2 cellular contexts compared by ENCODE assay signal in the genomic region with DNA sequence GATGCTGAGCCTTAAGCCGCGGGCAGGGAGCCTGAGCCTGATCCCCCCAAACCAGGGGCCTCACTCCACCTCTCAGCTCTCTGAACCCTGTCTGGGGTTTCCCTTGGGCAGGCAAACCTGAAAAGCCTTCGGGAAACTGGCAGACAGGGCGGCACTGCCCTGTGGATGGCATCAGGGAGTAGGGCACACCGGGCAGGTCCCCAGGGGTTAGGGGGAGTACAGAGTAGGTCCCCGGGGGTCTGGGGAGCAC.
TF ChIP-seq lines count a peak whose summit lies in the region.

No MANE protein-coding gene starts in this region.

TF ChIP-seq in liver, 16 proteins besides CTCF, POLR2A, EP300 and RAD21:
- TF ChIP-seq, protein P1, sequence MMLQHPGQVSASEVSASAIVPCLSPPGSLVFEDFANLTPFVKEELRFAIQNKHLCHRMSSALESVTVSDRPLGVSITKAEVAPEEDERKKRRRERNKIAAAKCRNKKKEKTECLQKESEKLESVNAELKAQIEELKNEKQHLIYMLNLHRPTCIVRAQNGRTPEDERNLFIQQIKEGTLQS (IDR thresholded peaks at IDR 0.05), result no peak
- no peak for TF ChIP-seq SP1 (IDR thresholded peaks at IDR 0.05)
- TF ChIP-seq JUND (IDR thresholded peaks at IDR 0.05), result no peak
- TF ChIP-seq, protein P2, sequence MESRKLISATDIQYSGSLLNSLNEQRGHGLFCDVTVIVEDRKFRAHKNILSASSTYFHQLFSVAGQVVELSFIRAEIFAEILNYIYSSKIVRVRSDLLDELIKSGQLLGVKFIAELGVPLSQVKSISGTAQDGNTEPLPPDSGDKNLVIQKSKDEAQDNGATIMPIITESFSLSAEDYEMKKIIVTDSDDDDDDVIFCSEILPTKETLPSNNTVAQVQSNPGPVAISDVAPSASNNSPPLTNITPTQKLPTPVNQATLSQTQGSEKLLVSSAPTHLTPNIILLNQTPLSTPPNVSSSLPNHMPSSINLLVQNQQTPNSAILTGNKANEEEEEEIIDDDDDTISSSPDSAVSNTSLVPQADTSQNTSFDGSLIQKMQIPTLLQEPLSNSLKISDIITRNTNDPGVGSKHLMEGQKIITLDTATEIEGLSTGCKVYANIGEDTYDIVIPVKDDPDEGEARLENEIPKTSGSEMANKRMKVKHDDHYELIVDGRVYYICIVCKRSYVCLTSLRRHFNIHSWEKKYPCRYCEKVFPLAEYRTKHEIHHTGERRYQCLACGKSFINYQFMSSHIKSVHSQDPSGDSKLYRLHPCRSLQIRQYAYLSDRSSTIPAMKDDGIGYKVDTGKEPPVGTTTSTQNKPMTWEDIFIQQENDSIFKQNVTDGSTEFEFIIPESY (IDR thresholded peaks at IDR 0.05), result no peak
- TF ChIP-seq, protein P3, sequence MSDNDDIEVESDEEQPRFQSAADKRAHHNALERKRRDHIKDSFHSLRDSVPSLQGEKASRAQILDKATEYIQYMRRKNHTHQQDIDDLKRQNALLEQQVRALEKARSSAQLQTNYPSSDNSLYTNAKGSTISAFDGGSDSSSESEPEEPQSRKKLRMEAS (IDR thresholded peaks at IDR 0.05), result no peak
- TF ChIP-seq FOXA2 (IDR thresholded peaks at IDR 0.05), result no peak
- no peak for TF ChIP-seq GABPA (IDR thresholded peaks at IDR 0.05 in 1 of 2, conservative IDR thresholded peaks at IDR 0.05 in 1 of 2)
- no peak for TF ChIP-seq EGR1 (IDR thresholded peaks at IDR 0.05; ENCODE audit: low read depth in 2 of 2)
- TF ChIP-seq TAF1 (conservative IDR thresholded peaks at IDR 0.05), result no peak
- TF ChIP-seq, protein P4, sequence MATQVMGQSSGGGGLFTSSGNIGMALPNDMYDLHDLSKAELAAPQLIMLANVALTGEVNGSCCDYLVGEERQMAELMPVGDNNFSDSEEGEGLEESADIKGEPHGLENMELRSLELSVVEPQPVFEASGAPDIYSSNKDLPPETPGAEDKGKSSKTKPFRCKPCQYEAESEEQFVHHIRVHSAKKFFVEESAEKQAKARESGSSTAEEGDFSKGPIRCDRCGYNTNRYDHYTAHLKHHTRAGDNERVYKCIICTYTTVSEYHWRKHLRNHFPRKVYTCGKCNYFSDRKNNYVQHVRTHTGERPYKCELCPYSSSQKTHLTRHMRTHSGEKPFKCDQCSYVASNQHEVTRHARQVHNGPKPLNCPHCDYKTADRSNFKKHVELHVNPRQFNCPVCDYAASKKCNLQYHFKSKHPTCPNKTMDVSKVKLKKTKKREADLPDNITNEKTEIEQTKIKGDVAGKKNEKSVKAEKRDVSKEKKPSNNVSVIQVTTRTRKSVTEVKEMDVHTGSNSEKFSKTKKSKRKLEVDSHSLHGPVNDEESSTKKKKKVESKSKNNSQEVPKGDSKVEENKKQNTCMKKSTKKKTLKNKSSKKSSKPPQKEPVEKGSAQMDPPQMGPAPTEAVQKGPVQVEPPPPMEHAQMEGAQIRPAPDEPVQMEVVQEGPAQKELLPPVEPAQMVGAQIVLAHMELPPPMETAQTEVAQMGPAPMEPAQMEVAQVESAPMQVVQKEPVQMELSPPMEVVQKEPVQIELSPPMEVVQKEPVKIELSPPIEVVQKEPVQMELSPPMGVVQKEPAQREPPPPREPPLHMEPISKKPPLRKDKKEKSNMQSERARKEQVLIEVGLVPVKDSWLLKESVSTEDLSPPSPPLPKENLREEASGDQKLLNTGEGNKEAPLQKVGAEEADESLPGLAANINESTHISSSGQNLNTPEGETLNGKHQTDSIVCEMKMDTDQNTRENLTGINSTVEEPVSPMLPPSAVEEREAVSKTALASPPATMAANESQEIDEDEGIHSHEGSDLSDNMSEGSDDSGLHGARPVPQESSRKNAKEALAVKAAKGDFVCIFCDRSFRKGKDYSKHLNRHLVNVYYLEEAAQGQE (IDR thresholded peaks at IDR 0.05), result no peak
- no peak for TF ChIP-seq HNF4G (IDR thresholded peaks at IDR 0.05)
- no peak for TF ChIP-seq RXRA (IDR thresholded peaks at IDR 0.05)
- TF ChIP-seq FOXA1 (IDR thresholded peaks at IDR 0.05), result no peak
- no peak for TF ChIP-seq HNF4A (conservative IDR thresholded peaks at IDR 0.05)
- no peak for TF ChIP-seq NR2F2 (IDR thresholded peaks at IDR 0.05)
- no peak for TF ChIP-seq YY1 (IDR thresholded peaks at IDR 0.05)

TF ChIP-seq in HepG2, 621 proteins besides CTCF, POLR2A, EP300 and RAD21:
- no peak for TF ChIP-seq ZC3H4 (CRISPR knock-in tag; IDR thresholded peaks at IDR 0.05; ENCODE audit: borderline replicate concordance)
- no peak for TF ChIP-seq HDAC2 (CRISPR knock-in tag; IDR thresholded peaks at IDR 0.05)
- TF ChIP-seq, protein P5, sequence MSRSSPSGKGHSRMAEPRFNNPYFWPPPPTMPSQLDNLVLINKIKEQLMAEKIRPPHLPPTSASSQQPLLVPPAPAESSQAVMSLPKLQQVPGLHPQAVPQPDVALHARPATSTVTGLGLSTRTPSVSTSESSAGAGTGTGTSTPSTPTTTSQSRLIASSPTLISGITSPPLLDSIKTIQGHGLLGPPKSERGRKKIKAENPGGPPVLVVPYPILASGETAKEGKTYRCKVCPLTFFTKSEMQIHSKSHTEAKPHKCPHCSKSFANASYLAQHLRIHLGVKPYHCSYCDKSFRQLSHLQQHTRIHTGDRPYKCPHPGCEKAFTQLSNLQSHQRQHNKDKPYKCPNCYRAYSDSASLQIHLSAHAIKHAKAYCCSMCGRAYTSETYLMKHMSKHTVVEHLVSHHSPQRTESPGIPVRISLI (CRISPR knock-in tag; IDR thresholded peaks at IDR 0.05; ENCODE audit: borderline replicate concordance), result no peak
- no peak for TF ChIP-seq ISX (CRISPR knock-in tag; conservative IDR thresholded peaks at IDR 0.05)
- no peak for TF ChIP-seq CBX1 (IDR thresholded peaks at IDR 0.05; ENCODE audit: low read depth)
